In genomic region chr12:113905829-113906228, GRCh38 we compare ENCODE assay signal across 8 cellular contexts.
"Had no signal": no experiment of that assay in that cellular context is flagged by ENCODE, and none has a peak within 500 bp of the region (broad histone marks: within the 10 kb centered on the region; RNA-seq: fewer than 3 reads in every experiment).

No MANE protein-coding gene starts in this region.

- ATAC-seq: HCT116 had no signal

- H3K9ac ChIP-seq: GM23248 had no signal

- H3K9me3 ChIP-seq: HAP-1 had no signal

- DNase-seq: GM23248, GOT3, H7, HFFc6, KG1 had no signal

- H3K4me1 ChIP-seq: HAP-1 had no signal

- FAIRE-seq: HTR-8/SVneo had no signal

- H2AFZ ChIP-seq: GM23248 had no signal

- H3K27ac ChIP-seq: GM23248 had no signal

- H3K4me3 ChIP-seq: GM23248, HAP-1 had no signal
